ENCODE assay signal across 15 cellular contexts in genomic region chr16:11155284-11155806, GRCh38.
DNase-seq lines count a peak whose midpoint lies in the region; ATAC-seq, FAIRE-seq and TF ChIP-seq lines count a peak whose summit lies in the region.
"Had no signal": no experiment of that assay in that cellular context is flagged by ENCODE, and none has a peak within 500 bp of the region (broad histone marks: within the 10 kb centered on the region; RNA-seq: fewer than 3 reads in every experiment).

No MANE protein-coding gene starts in this region.

- WGBS in smooth muscle cell (ENCODE audit: low lambda C conversion rate) = 43% methylated on average over 13 of the region's 13 CpGs

- H3K36me3 ChIP-seq in smooth muscle cell (ENCODE audit: low read depth) = no peaks in the 10 kb centered on the region

- H2AFZ ChIP-seq in smooth muscle cell (ENCODE audit: low read depth) = no peak overlapping the region

- no peaks in the 10 kb centered on the region for H3K4me1 ChIP-seq in smooth muscle cell (ENCODE audit: low read depth)

- no peak overlapping the region for H3K4me3 Mint-ChIP-seq in activated naive CD8-positive, alpha-beta T cell treated with anti-CD3 and anti-CD28 coated beads, Interleukin-2, amount 10 ng/mL, durations not matched to agents 7 days and 5 days
- no peak overlapping the region for H3K4me3 Mint-ChIP-seq in activated naive CD8-positive, alpha-beta T cell treated with anti-CD3 and anti-CD28 coated beads for 36 hours
- H3K4me3 Mint-ChIP-seq: activated naive CD4-positive, alpha-beta T cell treated with anti-CD3 and anti-CD28 coated beads, Interleukin-2, amount 50 U/mL, for 24 hours; B cell; endodermal cell had no signal

- peaks cover 3% of the 10 kb centered on the region for H4K20me1 ChIP-seq in smooth muscle cell (ENCODE audit: low read depth)

- FAIRE-seq in RCC 7860 (lab: Jason Lieb, UNC) (no peak), urothelium cell line (lab: Jason Lieb, UNC) (no peak)
- FAIRE-seq: TTC549 had no signal

- ATAC-seq in activated naive CD8-positive, alpha-beta T cell treated with anti-CD3 and anti-CD28 coated beads, Interleukin-2, amount 10 ng/mL, durations not matched to agents 7 days and 5 days (ENCODE audit: low read depth) = no peak
- no peak for ATAC-seq in GM18517 (IDR thresholded peaks at IDR 0.05; ENCODE audit: unreplicated experiment)

- H3F3A ChIP-seq in smooth muscle cell (ENCODE audit: low read depth) = peaks cover 1% of the 10 kb centered on the region

- no peaks in the 10 kb centered on the region for H3K79me2 ChIP-seq in smooth muscle cell (ENCODE audit: low read depth)

- no peak overlapping the region for H3K4me2 ChIP-seq in smooth muscle cell

- H3K9me3 ChIP-seq in smooth muscle cell (replicated peaks; ENCODE audit: low read depth) = no peaks in the 10 kb centered on the region

- H3K4me3 ChIP-seq in choroid plexus epithelial cell (ENCODE audit: low read depth, low read length) (no peak overlapping the region), smooth muscle cell (no peak overlapping the region)
- H3K4me3 ChIP-seq: skin epidermis had no signal

- no peak overlapping the region for H3K9ac ChIP-seq in smooth muscle cell (ENCODE audit: low read depth)

- peak overlapping the region; percentile 36 for H3K27ac ChIP-seq in smooth muscle cell (ENCODE audit: low read depth)
- H3K27ac ChIP-seq: skin epidermis had no signal

- no peaks in the 10 kb centered on the region for H3K27me3 Mint-ChIP-seq in activated naive CD8-positive, alpha-beta T cell treated with anti-CD3 and anti-CD28 coated beads, Interleukin-2, amount 10 ng/mL, durations not matched to agents 7 days and 5 days
- no peaks in the 10 kb centered on the region for H3K27me3 Mint-ChIP-seq in activated naive CD8-positive, alpha-beta T cell treated with anti-CD3 and anti-CD28 coated beads for 36 hours
- H3K27me3 Mint-ChIP-seq: activated naive CD4-positive, alpha-beta T cell treated with anti-CD3 and anti-CD28 coated beads, Interleukin-2, amount 50 U/mL, for 24 hours; B cell had no signal

- H3K27me3 ChIP-seq in smooth muscle cell (ENCODE audit: low read depth) = no peaks in the 10 kb centered on the region

- peak overlapping the region; percentile 5 for H3K27ac Mint-ChIP-seq in activated naive CD8-positive, alpha-beta T cell treated with anti-CD3 and anti-CD28 coated beads, Interleukin-2, amount 10 ng/mL, durations not matched to agents 7 days and 5 days
- H3K27ac Mint-ChIP-seq in activated naive CD8-positive, alpha-beta T cell treated with anti-CD3 and anti-CD28 coated beads for 36 hours = no peak overlapping the region
- H3K27ac Mint-ChIP-seq: activated naive CD4-positive, alpha-beta T cell treated with anti-CD3 and anti-CD28 coated beads, Interleukin-2, amount 50 U/mL, for 24 hours; B cell; endodermal cell had no signal

- no peak for TF ChIP-seq CTCF in choroid plexus epithelial cell (conservative IDR thresholded peaks at IDR 0.05; ENCODE audit: low read depth, low read length)
- TF ChIP-seq CTCF in smooth muscle cell (IDR thresholded peaks at IDR 0.05; ENCODE audit: borderline replicate concordance, insufficient read depth, poor library complexity, severe bottlenecking) = no peak

- no peak for DNase-seq in activated naive CD8-positive, alpha-beta T cell treated with anti-CD3 and anti-CD28 coated beads, Interleukin-2, amount 10 ng/mL, durations not matched to agents 7 days and 5 days
- no peak for DNase-seq in activated naive CD8-positive, alpha-beta T cell treated with anti-CD3 and anti-CD28 coated beads for 36 hours
- peak; percentile 24 for DNase-seq in RCC 7860 (ENCODE audit: low spot score)
- DNase-seq in choroid plexus epithelial cell (ENCODE audit: low read depth) = peak; percentile 26
- no peak for DNase-seq in smooth muscle cell (lab: John Stamatoyannopoulos, UW; ENCODE audit: unreplicated experiment)
- DNase-seq in urothelium cell line (ENCODE audit: low spot score) = no peak
- DNase-seq in KG1 (lab: John Stamatoyannopoulos, UW) = no peak
- DNase-seq: endodermal cell, GDM1, NCI-H2081 had no signal

- POLR2A ChIA-PET in activated naive CD8-positive, alpha-beta T cell treated with anti-CD3 and anti-CD28 coated beads, Interleukin-2, amount 10 ng/mL, durations not matched to agents 7 days and 5 days (lab: Charles Lee) = no interaction called here

- peaks cover 64% of the 10 kb centered on the region for H3K4me1 Mint-ChIP-seq in activated naive CD8-positive, alpha-beta T cell treated with anti-CD3 and anti-CD28 coated beads, Interleukin-2, amount 10 ng/mL, durations not matched to agents 7 days and 5 days
- peaks cover 34% of the 10 kb centered on the region for H3K4me1 Mint-ChIP-seq in activated naive CD8-positive, alpha-beta T cell treated with anti-CD3 and anti-CD28 coated beads for 36 hours

- H3K9me3 Mint-ChIP-seq in activated naive CD8-positive, alpha-beta T cell treated with anti-CD3 and anti-CD28 coated beads, Interleukin-2, amount 10 ng/mL, durations not matched to agents 7 days and 5 days = no peaks in the 10 kb centered on the region
- H3K9me3 Mint-ChIP-seq in activated naive CD8-positive, alpha-beta T cell treated with anti-CD3 and anti-CD28 coated beads for 36 hours = peaks cover 2% of the 10 kb centered on the region
- H3K9me3 Mint-ChIP-seq: activated naive CD4-positive, alpha-beta T cell treated with anti-CD3 and anti-CD28 coated beads, Interleukin-2, amount 50 U/mL, for 24 hours had no signal

- H3K36me3 Mint-ChIP-seq in activated naive CD8-positive, alpha-beta T cell treated with anti-CD3 and anti-CD28 coated beads, Interleukin-2, amount 10 ng/mL, durations not matched to agents 7 days and 5 days = peaks cover 19% of the 10 kb centered on the region
- H3K36me3 Mint-ChIP-seq in activated naive CD8-positive, alpha-beta T cell treated with anti-CD3 and anti-CD28 coated beads for 36 hours = peaks cover 10% of the 10 kb centered on the region

Comparison
In these comparisons a context has a peak if more than half of its experiments do, and no peak if none do; other contexts are left out.
1. DNase-seq: peak in RCC 7860 (single experiment) and choroid plexus epithelial cell (single experiment); none in activated naive CD8-positive, alpha-beta T cell treated with anti-CD3 and anti-CD28 coated beads, Interleukin-2, amount 10 ng/mL, durations not matched to agents 7 days and 5 days (single experiment), activated naive CD8-positive, alpha-beta T cell treated with anti-CD3 and anti-CD28 coated beads for 36 hours (single experiment), smooth muscle cell (single experiment), urothelium cell line (single experiment) and KG1 (single experiment).